Comparison of ENCODE assay signal across 8 cellular contexts in genomic region chr1:90850181-90850924, GRCh38.
DNase-seq lines count a peak whose midpoint lies in the region; ATAC-seq and TF ChIP-seq lines count a peak whose summit lies in the region.

No MANE protein-coding gene starts in this region.

- H3K36me3 ChIP-seq in endodermal cell (ENCODE audit: control insufficient read depth, insufficient read depth, low read length) (no peaks in the 10 kb centered on the region), muscle layer of colon (ENCODE audit: insufficient read depth, low read length) (no peaks in the 10 kb centered on the region)

- H3K4me3 ChIP-seq in endodermal cell (ENCODE audit: low read length) (peak overlapping the region; percentile 90), muscle layer of colon (ENCODE audit: low read depth in 1 of 2, low read length in 2 of 2) (peak overlapping the region; percentile 65 to 84)

- ATAC-seq in GM21423 (IDR thresholded peaks at IDR 0.05; ENCODE audit: unreplicated experiment) (peak; percentile 4), GM21360 (IDR thresholded peaks at IDR 0.05; ENCODE audit: unreplicated experiment) (no peak), HG02884 (IDR thresholded peaks at IDR 0.05; ENCODE audit: unreplicated experiment) (no peak)

- peaks cover 7% of the 10 kb centered on the region for H3K4me1 Mint-ChIP-seq in endodermal cell

- peak; percentile 29 for DNase-seq in AG20443 (ENCODE audit: low spot score)
- DNase-seq in SHP77 (lab: John Stamatoyannopoulos, UW): peak; percentile 13 to 51
- DNase-seq in endodermal cell: peak; percentile 75
- no peak for DNase-seq in RKO (ENCODE audit: low spot score)

- 17 to 32% methylated on average over 7 to 22 of the region's 22 CpGs for WGBS in endodermal cell (ENCODE audit: insufficient coverage in 1 of 2, insufficient read length in 1 of 2), 2 experiments

- no peaks in the 10 kb centered on the region for H3K4me1 ChIP-seq in endodermal cell (ENCODE audit: control insufficient read depth, insufficient read depth, low read length)
- peaks cover 4% of the 10 kb centered on the region for H3K4me1 ChIP-seq in muscle layer of colon (ENCODE audit: insufficient read depth, low read length)

- H3K9me3 ChIP-seq in endodermal cell (ENCODE audit: control insufficient read depth, low read length) (no peaks in the 10 kb centered on the region), muscle layer of colon (ENCODE audit: low read length) (no peaks in the 10 kb centered on the region)

- H3K27me3 Mint-ChIP-seq in endodermal cell (ENCODE audit: insufficient read depth): peaks cover 76% of the 10 kb centered on the region

- no peak for TF ChIP-seq CTCF in endodermal cell (conservative IDR thresholded peaks at IDR 0.05)

- H3K9me3 Mint-ChIP-seq in endodermal cell: no peaks in the 10 kb centered on the region

- H3K9ac ChIP-seq in endodermal cell (ENCODE audit: extremely low read depth, low read length, poor library complexity, severe bottlenecking) (peak overlapping the region; percentile 47), muscle layer of colon (ENCODE audit: low read length) (peak overlapping the region; percentile 2)

- H3K27ac ChIP-seq in endodermal cell (ENCODE audit: low read depth, low read length) (no peak overlapping the region), muscle layer of colon (ENCODE audit: low read depth, low read length) (peak overlapping the region; percentile 14)

- no peaks in the 10 kb centered on the region for H3K36me3 Mint-ChIP-seq in endodermal cell (ENCODE audit: low read depth)

- H3K4me3 Mint-ChIP-seq in endodermal cell: peak overlapping the region; percentile 65

- H3K27me3 ChIP-seq in endodermal cell (ENCODE audit: control insufficient read depth, insufficient read depth, low read length, poor library complexity, severe bottlenecking): peaks cover 56% of the 10 kb centered on the region
- no peaks in the 10 kb centered on the region for H3K27me3 ChIP-seq in muscle layer of colon (ENCODE audit: control insufficient read depth in 1 of 2, insufficient read depth in 2 of 2, low read length in 2 of 2)

- no peak overlapping the region for H3K27ac Mint-ChIP-seq in endodermal cell
